In the genomic region with DNA sequence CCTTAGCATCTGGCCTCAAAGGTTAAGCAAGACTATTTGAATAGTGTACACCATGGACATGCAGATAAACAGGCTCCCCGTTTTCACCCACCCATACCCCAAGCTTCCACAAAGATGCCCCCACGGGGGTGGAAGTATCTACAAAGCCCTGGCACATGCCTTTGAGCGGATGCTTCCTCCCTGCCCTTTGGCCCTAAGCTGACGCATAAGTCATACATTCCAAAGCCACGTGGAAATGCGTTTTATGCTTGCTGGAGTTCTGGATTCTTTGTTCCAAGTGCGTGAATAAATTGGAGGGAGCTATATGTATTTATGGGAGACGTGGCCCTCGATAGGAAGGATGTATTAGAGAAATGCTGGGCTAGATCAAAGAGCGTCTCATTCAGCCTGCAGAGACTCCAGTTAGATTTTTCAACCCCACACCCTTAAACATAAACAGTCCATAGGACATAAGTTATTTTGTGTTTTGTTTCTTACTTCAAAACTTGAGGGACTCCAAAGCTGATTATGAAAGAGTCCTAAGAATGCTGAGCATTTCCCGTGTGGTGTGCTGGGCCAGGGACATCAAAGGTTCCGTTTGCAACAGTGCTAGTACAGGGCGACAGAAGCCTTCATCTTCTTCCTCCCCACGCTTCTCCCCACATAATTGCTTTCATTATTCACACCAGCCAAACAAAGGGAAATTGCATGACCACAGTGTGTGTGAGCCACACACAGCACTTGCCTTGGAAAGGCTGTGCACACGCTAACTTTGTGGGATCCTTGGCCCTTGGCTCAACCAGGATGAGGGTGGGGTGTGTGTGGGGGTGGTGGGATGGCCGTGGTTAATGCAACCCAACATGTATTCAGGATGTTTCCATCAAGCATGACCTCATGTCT, we compare ENCODE assay signal across 1 cellular context.
TF ChIP-seq lines count a peak whose summit lies in the region.

No MANE protein-coding gene starts in this region.

TF ChIP-seq in HepG2, 621 proteins besides CTCF, POLR2A, EP300 and RAD21 (continued from another document and continues in another):
- TF ChIP-seq FOSL2 (CRISPR knock-in tag; IDR thresholded peaks at IDR 0.05) (peak; percentile 94), ZNF850 (CRISPR knock-in tag; conservative IDR thresholded peaks at IDR 0.05) (no peak), ISX (CRISPR knock-in tag; conservative IDR thresholded peaks at IDR 0.05) (0 out of 2 replicates have a peak, but pooled peaks have one; percentile 8), ZNF235 (CRISPR knock-in tag; IDR thresholded peaks at IDR 0.05; ENCODE audit: borderline replicate concordance) (0 out of 2 replicates have a peak, but pooled peaks have one; percentile 57), ERF (CRISPR knock-in tag; IDR thresholded peaks at IDR 0.05) (peak; percentile 95), ARNT2 (CRISPR knock-in tag; IDR thresholded peaks at IDR 0.05; ENCODE audit: low read depth) (peak; percentile 28; the same call in 1 of the 2 replicates), ATAD3A (CRISPR knock-in tag; IDR thresholded peaks at IDR 0.05) (no peak), ZNF124 (CRISPR knock-in tag; IDR thresholded peaks at IDR 0.05) (peak; percentile 26), STAT5B (CRISPR knock-in tag; IDR thresholded peaks at IDR 0.05) (peak; percentile 75; the same call in 1 of the 2 replicates), YEATS4 (CRISPR knock-in tag; IDR thresholded peaks at IDR 0.05; ENCODE audit: borderline replicate concordance) (peak; percentile 49; the same call in 1 of the 2 replicates), ZBTB8A (CRISPR knock-in tag; IDR thresholded peaks at IDR 0.05; ENCODE audit: borderline replicate concordance, low read depth) (no peak), ZNF629 (CRISPR knock-in tag; conservative IDR thresholded peaks at IDR 0.05) (peak; percentile 39), ZNF781 (CRISPR knock-in tag; IDR thresholded peaks at IDR 0.05; ENCODE audit: borderline replicate concordance, not compliant biosample characterization) (peak; percentile 81), ZNF331 (CRISPR knock-in tag; IDR thresholded peaks at IDR 0.05) (peak; percentile 73), CEBPB (IDR thresholded peaks at IDR 0.05; ENCODE audit: borderline replicate concordance, low read depth, low read length) (peak; percentile 89), MTA1 (CRISPR knock-in tag; IDR thresholded peaks at IDR 0.05; ENCODE audit: borderline replicate concordance) (peak; percentile 61; the same call in 1 of the 2 replicates), ATF7 (IDR thresholded peaks at IDR 0.05) (peak; percentile 39), ATF7 (CRISPR knock-in tag; IDR thresholded peaks at IDR 0.05) (peak; percentile 86), ZNF468 (CRISPR knock-in tag; IDR thresholded peaks at IDR 0.05) (0 out of 2 replicates have a peak, but pooled peaks have one; percentile 70), ATRX (CRISPR knock-in tag; IDR thresholded peaks at IDR 0.05; ENCODE audit: borderline replicate concordance) (no peak), ZNF432 (CRISPR knock-in tag; IDR thresholded peaks at IDR 0.05; ENCODE audit: borderline replicate concordance) (no peak), SNAPC2 (CRISPR knock-in tag; IDR thresholded peaks at IDR 0.05) (no peak; the same call in 1 of the 2 replicates)
- TF ChIP-seq, protein P1, sequence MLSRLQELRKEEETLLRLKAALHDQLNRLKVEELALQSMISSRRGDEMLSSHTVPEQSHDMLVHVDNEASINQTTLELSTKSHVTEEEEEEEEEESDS (CRISPR knock-in tag; IDR thresholded peaks at IDR 0.05; ENCODE audit: borderline replicate concordance), result no peak; the same call in 1 of the 2 replicates
- TF ChIP-seq, protein P2, sequence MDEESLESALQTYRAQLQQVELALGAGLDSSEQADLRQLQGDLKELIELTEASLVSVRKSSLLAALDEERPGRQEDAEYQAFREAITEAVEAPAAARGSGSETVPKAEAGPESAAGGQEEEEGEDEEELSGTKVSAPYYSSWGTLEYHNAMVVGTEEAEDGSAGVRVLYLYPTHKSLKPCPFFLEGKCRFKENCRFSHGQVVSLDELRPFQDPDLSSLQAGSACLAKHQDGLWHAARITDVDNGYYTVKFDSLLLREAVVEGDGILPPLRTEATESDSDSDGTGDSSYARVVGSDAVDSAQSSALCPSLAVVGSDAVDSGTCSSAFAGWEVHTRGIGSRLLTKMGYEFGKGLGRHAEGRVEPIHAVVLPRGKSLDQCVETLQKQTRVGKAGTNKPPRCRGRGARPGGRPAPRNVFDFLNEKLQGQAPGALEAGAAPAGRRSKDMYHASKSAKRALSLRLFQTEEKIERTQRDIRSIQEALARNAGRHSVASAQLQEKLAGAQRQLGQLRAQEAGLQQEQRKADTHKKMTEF (CRISPR knock-in tag; IDR thresholded peaks at IDR 0.05), result peak; percentile 98
- TF ChIP-seq, protein P3, sequence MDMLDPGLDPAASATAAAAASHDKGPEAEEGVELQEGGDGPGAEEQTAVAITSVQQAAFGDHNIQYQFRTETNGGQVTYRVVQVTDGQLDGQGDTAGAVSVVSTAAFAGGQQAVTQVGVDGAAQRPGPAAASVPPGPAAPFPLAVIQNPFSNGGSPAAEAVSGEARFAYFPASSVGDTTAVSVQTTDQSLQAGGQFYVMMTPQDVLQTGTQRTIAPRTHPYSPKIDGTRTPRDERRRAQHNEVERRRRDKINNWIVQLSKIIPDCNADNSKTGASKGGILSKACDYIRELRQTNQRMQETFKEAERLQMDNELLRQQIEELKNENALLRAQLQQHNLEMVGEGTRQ (IDR thresholded peaks at IDR 0.05; ENCODE audit: low read depth, low read length), result peak; percentile 16; the same call in 1 of the 2 replicates
- TF ChIP-seq, protein P3 (CRISPR knock-in tag; IDR thresholded peaks at IDR 0.05; ENCODE audit: borderline replicate concordance), result no peak
- TF ChIP-seq, protein P4, sequence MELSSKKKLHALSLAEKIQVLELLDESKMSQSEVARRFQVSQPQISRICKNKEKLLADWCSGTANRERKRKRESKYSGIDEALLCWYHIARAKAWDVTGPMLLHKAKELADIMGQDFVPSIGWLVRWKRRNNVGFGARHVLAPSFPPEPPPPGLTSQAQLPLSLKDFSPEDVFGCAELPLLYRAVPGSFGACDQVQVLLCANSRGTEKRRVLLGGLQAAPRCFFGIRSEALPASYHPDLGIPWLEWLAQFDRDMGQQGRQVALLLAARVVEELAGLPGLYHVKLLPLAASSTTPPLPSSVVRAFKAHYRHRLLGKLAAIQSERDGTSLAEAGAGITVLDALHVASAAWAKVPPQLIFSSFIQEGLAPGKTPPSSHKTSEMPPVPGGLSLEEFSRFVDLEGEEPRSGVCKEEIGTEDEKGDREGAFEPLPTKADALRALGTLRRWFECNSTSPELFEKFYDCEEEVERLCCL (CRISPR knock-in tag; IDR thresholded peaks at IDR 0.05; ENCODE audit: borderline replicate concordance), result peak; percentile 90; the same call in 1 of the 2 replicates
- TF ChIP-seq, protein P5, sequence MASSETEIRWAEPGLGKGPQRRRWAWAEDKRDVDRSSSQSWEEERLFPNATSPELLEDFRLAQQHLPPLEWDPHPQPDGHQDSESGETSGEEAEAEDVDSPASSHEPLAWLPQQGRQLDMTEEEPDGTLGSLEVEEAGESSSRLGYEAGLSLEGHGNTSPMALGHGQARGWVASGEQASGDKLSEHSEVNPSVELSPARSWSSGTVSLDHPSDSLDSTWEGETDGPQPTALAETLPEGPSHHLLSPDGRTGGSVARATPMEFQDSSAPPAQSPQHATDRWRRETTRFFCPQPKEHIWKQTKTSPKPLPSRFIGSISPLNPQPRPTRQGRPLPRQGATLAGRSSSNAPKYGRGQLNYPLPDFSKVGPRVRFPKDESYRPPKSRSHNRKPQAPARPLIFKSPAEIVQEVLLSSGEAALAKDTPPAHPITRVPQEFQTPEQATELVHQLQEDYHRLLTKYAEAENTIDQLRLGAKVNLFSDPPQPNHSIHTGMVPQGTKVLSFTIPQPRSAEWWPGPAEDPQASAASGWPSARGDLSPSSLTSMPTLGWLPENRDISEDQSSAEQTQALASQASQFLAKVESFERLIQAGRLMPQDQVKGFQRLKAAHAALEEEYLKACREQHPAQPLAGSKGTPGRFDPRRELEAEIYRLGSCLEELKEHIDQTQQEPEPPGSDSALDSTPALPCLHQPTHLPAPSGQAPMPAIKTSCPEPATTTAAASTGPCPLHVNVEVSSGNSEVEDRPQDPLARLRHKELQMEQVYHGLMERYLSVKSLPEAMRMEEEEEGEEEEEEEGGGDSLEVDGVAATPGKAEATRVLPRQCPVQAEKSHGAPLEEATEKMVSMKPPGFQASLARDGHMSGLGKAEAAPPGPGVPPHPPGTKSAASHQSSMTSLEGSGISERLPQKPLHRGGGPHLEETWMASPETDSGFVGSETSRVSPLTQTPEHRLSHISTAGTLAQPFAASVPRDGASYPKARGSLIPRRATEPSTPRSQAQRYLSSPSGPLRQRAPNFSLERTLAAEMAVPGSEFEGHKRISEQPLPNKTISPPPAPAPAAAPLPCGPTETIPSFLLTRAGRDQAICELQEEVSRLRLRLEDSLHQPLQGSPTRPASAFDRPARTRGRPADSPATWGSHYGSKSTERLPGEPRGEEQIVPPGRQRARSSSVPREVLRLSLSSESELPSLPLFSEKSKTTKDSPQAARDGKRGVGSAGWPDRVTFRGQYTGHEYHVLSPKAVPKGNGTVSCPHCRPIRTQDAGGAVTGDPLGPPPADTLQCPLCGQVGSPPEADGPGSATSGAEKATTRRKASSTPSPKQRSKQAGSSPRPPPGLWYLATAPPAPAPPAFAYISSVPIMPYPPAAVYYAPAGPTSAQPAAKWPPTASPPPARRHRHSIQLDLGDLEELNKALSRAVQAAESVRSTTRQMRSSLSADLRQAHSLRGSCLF (CRISPR knock-in tag; IDR thresholded peaks at IDR 0.05; ENCODE audit: borderline replicate concordance), result peak; percentile 79; the same call in 1 of the 2 replicates
- TF ChIP-seq, protein P6, sequence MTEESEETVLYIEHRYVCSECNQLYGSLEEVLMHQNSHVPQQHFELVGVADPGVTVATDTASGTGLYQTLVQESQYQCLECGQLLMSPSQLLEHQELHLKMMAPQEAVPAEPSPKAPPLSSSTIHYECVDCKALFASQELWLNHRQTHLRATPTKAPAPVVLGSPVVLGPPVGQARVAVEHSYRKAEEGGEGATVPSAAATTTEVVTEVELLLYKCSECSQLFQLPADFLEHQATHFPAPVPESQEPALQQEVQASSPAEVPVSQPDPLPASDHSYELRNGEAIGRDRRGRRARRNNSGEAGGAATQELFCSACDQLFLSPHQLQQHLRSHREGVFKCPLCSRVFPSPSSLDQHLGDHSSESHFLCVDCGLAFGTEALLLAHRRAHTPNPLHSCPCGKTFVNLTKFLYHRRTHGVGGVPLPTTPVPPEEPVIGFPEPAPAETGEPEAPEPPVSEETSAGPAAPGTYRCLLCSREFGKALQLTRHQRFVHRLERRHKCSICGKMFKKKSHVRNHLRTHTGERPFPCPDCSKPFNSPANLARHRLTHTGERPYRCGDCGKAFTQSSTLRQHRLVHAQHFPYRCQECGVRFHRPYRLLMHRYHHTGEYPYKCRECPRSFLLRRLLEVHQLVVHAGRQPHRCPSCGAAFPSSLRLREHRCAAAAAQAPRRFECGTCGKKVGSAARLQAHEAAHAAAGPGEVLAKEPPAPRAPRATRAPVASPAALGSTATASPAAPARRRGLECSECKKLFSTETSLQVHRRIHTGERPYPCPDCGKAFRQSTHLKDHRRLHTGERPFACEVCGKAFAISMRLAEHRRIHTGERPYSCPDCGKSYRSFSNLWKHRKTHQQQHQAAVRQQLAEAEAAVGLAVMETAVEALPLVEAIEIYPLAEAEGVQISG (CRISPR knock-in tag; IDR thresholded peaks at IDR 0.05), result peak; percentile 68
- TF ChIP-seq, protein P7, sequence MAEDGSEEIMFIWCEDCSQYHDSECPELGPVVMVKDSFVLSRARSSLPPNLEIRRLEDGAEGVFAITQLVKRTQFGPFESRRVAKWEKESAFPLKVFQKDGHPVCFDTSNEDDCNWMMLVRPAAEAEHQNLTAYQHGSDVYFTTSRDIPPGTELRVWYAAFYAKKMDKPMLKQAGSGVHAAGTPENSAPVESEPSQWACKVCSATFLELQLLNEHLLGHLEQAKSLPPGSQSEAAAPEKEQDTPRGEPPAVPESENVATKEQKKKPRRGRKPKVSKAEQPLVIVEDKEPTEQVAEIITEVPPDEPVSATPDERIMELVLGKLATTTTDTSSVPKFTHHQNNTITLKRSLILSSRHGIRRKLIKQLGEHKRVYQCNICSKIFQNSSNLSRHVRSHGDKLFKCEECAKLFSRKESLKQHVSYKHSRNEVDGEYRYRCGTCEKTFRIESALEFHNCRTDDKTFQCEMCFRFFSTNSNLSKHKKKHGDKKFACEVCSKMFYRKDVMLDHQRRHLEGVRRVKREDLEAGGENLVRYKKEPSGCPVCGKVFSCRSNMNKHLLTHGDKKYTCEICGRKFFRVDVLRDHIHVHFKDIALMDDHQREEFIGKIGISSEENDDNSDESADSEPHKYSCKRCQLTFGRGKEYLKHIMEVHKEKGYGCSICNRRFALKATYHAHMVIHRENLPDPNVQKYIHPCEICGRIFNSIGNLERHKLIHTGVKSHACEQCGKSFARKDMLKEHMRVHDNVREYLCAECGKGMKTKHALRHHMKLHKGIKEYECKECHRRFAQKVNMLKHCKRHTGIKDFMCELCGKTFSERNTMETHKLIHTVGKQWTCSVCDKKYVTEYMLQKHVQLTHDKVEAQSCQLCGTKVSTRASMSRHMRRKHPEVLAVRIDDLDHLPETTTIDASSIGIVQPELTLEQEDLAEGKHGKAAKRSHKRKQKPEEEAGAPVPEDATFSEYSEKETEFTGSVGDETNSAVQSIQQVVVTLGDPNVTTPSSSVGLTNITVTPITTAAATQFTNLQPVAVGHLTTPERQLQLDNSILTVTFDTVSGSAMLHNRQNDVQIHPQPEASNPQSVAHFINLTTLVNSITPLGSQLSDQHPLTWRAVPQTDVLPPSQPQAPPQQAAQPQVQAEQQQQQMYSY (CRISPR knock-in tag; IDR thresholded peaks at IDR 0.05), result peak; percentile 38; the same call in 1 of the 2 replicates
- TF ChIP-seq, protein P8, sequence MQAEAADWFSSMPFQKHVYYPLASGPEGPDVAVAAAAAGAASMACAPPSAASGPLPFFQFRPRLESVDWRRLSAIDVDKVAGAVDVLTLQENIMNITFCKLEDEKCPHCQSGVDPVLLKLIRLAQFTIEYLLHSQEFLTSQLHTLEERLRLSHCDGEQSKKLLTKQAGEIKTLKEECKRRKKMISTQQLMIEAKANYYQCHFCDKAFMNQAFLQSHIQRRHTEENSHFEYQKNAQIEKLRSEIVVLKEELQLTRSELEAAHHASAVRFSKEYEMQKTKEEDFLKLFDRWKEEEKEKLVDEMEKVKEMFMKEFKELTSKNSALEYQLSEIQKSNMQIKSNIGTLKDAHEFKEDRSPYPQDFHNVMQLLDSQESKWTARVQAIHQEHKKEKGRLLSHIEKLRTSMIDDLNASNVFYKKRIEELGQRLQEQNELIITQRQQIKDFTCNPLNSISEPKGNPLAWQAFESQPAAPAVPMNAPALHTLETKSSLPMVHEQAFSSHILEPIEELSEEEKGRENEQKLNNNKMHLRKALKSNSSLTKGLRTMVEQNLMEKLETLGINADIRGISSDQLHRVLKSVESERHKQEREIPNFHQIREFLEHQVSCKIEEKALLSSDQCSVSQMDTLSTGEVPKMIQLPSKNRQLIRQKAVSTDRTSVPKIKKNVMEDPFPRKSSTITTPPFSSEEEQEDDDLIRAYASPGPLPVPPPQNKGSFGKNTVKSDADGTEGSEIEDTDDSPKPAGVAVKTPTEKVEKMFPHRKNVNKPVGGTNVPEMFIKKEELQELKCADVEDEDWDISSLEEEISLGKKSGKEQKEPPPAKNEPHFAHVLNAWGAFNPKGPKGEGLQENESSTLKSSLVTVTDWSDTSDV (CRISPR knock-in tag; IDR thresholded peaks at IDR 0.05), result no peak
